ENCODE assay signal across 14 cellular contexts in genomic region chr13:99988469-99989375, GRCh38. TPM values are rescaled to one million over a fixed set of nuclear protein-coding genes. Genes with fewer than 3 reads are reported as not detected.
DNase-seq lines count a peak whose midpoint lies in the region; ATAC-seq and TF ChIP-seq lines count a peak whose summit lies in the region.
"Had no signal": no experiment of that assay in that cellular context is flagged by ENCODE, and none has a peak within 500 bp of the region (broad histone marks: within the 10 kb centered on the region; RNA-seq: fewer than 3 reads in every experiment).

No MANE protein-coding gene starts in this region.

- TF ChIP-seq POLR2A in spleen (IDR thresholded peaks at IDR 0.05) = no peak

- peak overlapping the region in 2 of 7 donors; percentile 83 to 93 for H3K27ac Mint-ChIP-seq in CD4-positive, alpha-beta memory T cell
- H3K27ac Mint-ChIP-seq in chondrocyte (ENCODE audit: unreplicated experiment) = peak overlapping the region; percentile 97

- peaks cover 0 to 11% of the 10 kb centered on the region in 2 donors for H3K36me3 Mint-ChIP-seq in CD4-positive, alpha-beta memory T cell
- H3K36me3 Mint-ChIP-seq in chondrocyte (ENCODE audit: low read depth) = peaks cover 12% of the 10 kb centered on the region

- POLR2A ChIA-PET in CD4-positive, alpha-beta memory T cell (lab: Charles Lee; ENCODE audit: partially characterized antibody) = interaction anchor here (1.1 to 2.0 kb wide), 5 partner anchors 7 to 22 kb away, joined by 3 to 5 read pairs (median 4); partner anchors contain the start of gene ZIC2

- H3K4me3 Mint-ChIP-seq in CD4-positive, alpha-beta memory T cell = peak overlapping the region in 6 of 8 donors; percentile 10 to 67 (median 22)
- H3K4me3 Mint-ChIP-seq in chondrocyte (ENCODE audit: unreplicated experiment) = peak overlapping the region; percentile 65

- peak; percentile 11 for TF ChIP-seq CTCF in chondrocyte (IDR thresholded peaks at IDR 0.05)
- no peak for TF ChIP-seq CTCF in spleen (IDR thresholded peaks at IDR 0.05 in 8 of 11, conservative IDR thresholded peaks at IDR 0.05 in 3 of 11)

- ATAC-seq in GM19035 (IDR thresholded peaks at IDR 0.05; ENCODE audit: unreplicated experiment) = no peak
- ATAC-seq: right cardiac atrium had no signal

- peaks cover 0 to 48% (median 23%) of the 10 kb centered on the region in 8 donors for H3K9me3 Mint-ChIP-seq in CD4-positive, alpha-beta memory T cell
- H3K9me3 Mint-ChIP-seq in chondrocyte (ENCODE audit: low read depth) = no peaks in the 10 kb centered on the region

- peak in 1 of 5 donors; percentile 23 for DNase-seq in CD4-positive, alpha-beta memory T cell
- no peak for DNase-seq in chondrocyte (ENCODE audit: low spot score)
- DNase-seq in nucleus accumbens (lab: John Stamatoyannopoulos, UW) = no peak
- DNase-seq in NCI-H510A (lab: John Stamatoyannopoulos, UW) = no peak
- no peak for DNase-seq in spleen
- DNase-seq: heart right ventricle, NCI-H1105, stomach had no signal

- H3K9me3 ChIP-seq in CD4-positive, alpha-beta memory T cell (ENCODE audit: control insufficient read depth in 1 of 2, low read length in 2 of 2) = no peaks in the 10 kb centered on the region
- H3K9me3 ChIP-seq in HUES64 (ENCODE audit: insufficient read depth, low read depth, low read length) = no peaks in the 10 kb centered on the region
- H3K9me3 ChIP-seq in mesodermal cell (ENCODE audit: control insufficient read depth, low read length) = no peaks in the 10 kb centered on the region
- peaks cover 0 to 28% (median 0%) of the 10 kb centered on the region in 8 donors for H3K9me3 ChIP-seq in spleen
- H3K9me3 ChIP-seq: heart right ventricle had no signal

- peaks cover 63 to 66% of the 10 kb centered on the region in 2 donors for H3K27me3 Mint-ChIP-seq in CD4-positive, alpha-beta memory T cell
- no peaks in the 10 kb centered on the region for H3K27me3 Mint-ChIP-seq in chondrocyte (ENCODE audit: low read depth)

- H3K4me1 Mint-ChIP-seq in CD4-positive, alpha-beta memory T cell = peaks cover 12 to 34% (median 23%) of the 10 kb centered on the region in 4 donors
- peaks cover 69% of the 10 kb centered on the region for H3K4me1 Mint-ChIP-seq in chondrocyte (ENCODE audit: low read depth)

- CTCF ChIA-PET in CD4-positive, alpha-beta memory T cell (lab: Charles Lee; ENCODE audit: partially characterized antibody) = no interaction called here

- peaks cover 20% of the 10 kb centered on the region for H3K4me1 ChIP-seq in CD4-positive, alpha-beta memory T cell (ENCODE audit: insufficient read depth, low read length)
- H3K4me1 ChIP-seq in HUES64 (ENCODE audit: insufficient read depth, low read length) (peaks cover 64% of the 10 kb centered on the region), mesodermal cell (ENCODE audit: control insufficient read depth, insufficient read depth, low read length, poor library complexity, severe bottlenecking) (peaks cover 35% of the 10 kb centered on the region), spleen (peaks cover 0 to 46% (median 27%) of the 10 kb centered on the region in 6 donors)

- H3K36me3 ChIP-seq in CD4-positive, alpha-beta memory T cell (ENCODE audit: insufficient read depth, low read length) = no peaks in the 10 kb centered on the region
- H3K36me3 ChIP-seq in HUES64 (ENCODE audit: insufficient read depth, low read length) = peaks cover 26% of the 10 kb centered on the region
- no peaks in the 10 kb centered on the region for H3K36me3 ChIP-seq in mesodermal cell (ENCODE audit: control insufficient read depth, insufficient read depth, low read length)
- H3K36me3 ChIP-seq in spleen = no peaks in the 10 kb centered on the region
- H3K36me3 ChIP-seq: heart right ventricle, stomach had no signal

- 4% methylated on average over 49 of the region's 50 CpGs for WGBS in HUES64
- WGBS in mesodermal cell (ENCODE audit: insufficient coverage in 2 of 2), 2 experiments = 11 to 14% methylated on average over 26 to 27 of the region's 50 CpGs
- WGBS in spleen, 5 donors = 6 to 13% (median 9%) methylated on average over 41 to 50 of the region's 50 CpGs

- no peak overlapping the region for H3K9ac ChIP-seq in HUES64 (ENCODE audit: low read depth, low read length)

- intact Hi-C loops in CD4-positive, alpha-beta memory T cell (cut with micrococcal nuclease) = no loop called here
- intact Hi-C loops in spleen (cut with DNase I; ENCODE audit: low total_unique reads) = no loop called here

- no peak overlapping the region for H3K4me3 ChIP-seq in CD4-positive, alpha-beta memory T cell (ENCODE audit: low read length in 2 of 2)
- peak overlapping the region; percentile 61 for H3K4me3 ChIP-seq in HUES64 (ENCODE audit: low read length)
- H3K4me3 ChIP-seq in mesodermal cell (ENCODE audit: extremely low read depth, insufficient read depth, low read length, poor library complexity, severe bottlenecking) = no peak overlapping the region
- H3K4me3 ChIP-seq in spleen = peak overlapping the region in 1 of 8 donors; percentile 30
- H3K4me3 ChIP-seq: heart right ventricle, stomach had no signal

- H3K27me3 ChIP-seq in CD4-positive, alpha-beta memory T cell (ENCODE audit: insufficient read depth, low read length) = peaks cover 91% of the 10 kb centered on the region
- H3K27me3 ChIP-seq in HUES64 (ENCODE audit: insufficient read depth, low read length) (peaks cover 76% of the 10 kb centered on the region), spleen (replicated peaks in 1 of 7) (peaks cover 38 to 100% (median 98%) of the 10 kb centered on the region in 7 donors)

- H3K27ac ChIP-seq in CD4-positive, alpha-beta memory T cell (ENCODE audit: low read depth, low read length) = no peak overlapping the region
- H3K27ac ChIP-seq in HUES64 (ENCODE audit: low read depth, low read length) (peak overlapping the region; percentile 15; the same call in 1 of the 2 replicates), mesodermal cell (ENCODE audit: low read depth, low read length, severe bottlenecking) (peak overlapping the region; percentile 26), spleen (no peak overlapping the region)
- H3K27ac ChIP-seq: C4-2B, epithelial cell of prostate, heart right ventricle, stomach had no signal

RNA-seq across cellular contexts. Expression of gene ZIC2, which starts 7.1 kb away (rescaled TPM):
- not detected for total RNA-seq in CD4-positive, alpha-beta memory T cell
- not detected for polyA plus RNA-seq in CD4-positive, alpha-beta memory T cell
- 113 TPM for polyA plus RNA-seq in HUES64 (2013, experiment 1 of 2)
- polyA plus RNA-seq in HUES64 (2013, experiment 2 of 2) = 125 TPM
- 26.4 to 55.8 TPM (median 30.6 TPM) in 3 replicates for total RNA-seq in chondrocyte
- polyA plus RNA-seq in mesodermal cell (2013, experiment 1 of 2) = 22.0 TPM
- 13.8 TPM for polyA plus RNA-seq in mesodermal cell (2013, experiment 2 of 2)
- not detected for total RNA-seq in spleen
- not detected for polyA plus RNA-seq in spleen
- total RNA-seq: heart right ventricle, right cardiac atrium, stomach had no signal
- polyA plus RNA-seq: heart right ventricle, right cardiac atrium, stomach had no signal

RNA-seq across cellular contexts. Expression of gene ZIC5, which starts 17.2 kb away (rescaled TPM):
- total RNA-seq in CD4-positive, alpha-beta memory T cell = not detected
- not detected for polyA plus RNA-seq in CD4-positive, alpha-beta memory T cell
- polyA plus RNA-seq in HUES64 (2013, experiment 1 of 2) = 25.6 TPM
- polyA plus RNA-seq in HUES64 (2013, experiment 2 of 2) = 25.2 TPM
- total RNA-seq in chondrocyte (2.7 to 5.8 TPM (median 3.1 TPM) in 3 replicates), spleen (not detected)
- 5.5 TPM for polyA plus RNA-seq in mesodermal cell (2013, experiment 1 of 2)
- polyA plus RNA-seq in mesodermal cell (2013, experiment 2 of 2) = 4.1 TPM
- not detected for polyA plus RNA-seq in spleen
- total RNA-seq: heart right ventricle, right cardiac atrium, stomach had no signal
- polyA plus RNA-seq: heart right ventricle, right cardiac atrium, stomach had no signal

Comparison
In these comparisons a context has a peak if more than half of its experiments do, and no peak if none do; other contexts are left out.
1. H3K27ac ChIP-seq: peak in HUES64 (single experiment) and mesodermal cell (single experiment); none in CD4-positive, alpha-beta memory T cell (single experiment) and spleen (0 of 8).
2. RNA of gene ZIC2, which starts 7.1 kb away (total RNA-seq): 26.4 to 55.8 TPM in chondrocyte; not detected in CD4-positive, alpha-beta memory T cell and not detected in spleen; every median in the first group is over 10 times any median in the second.